Comparison of ENCODE assay signal across 10 cellular contexts in the genomic region with DNA sequence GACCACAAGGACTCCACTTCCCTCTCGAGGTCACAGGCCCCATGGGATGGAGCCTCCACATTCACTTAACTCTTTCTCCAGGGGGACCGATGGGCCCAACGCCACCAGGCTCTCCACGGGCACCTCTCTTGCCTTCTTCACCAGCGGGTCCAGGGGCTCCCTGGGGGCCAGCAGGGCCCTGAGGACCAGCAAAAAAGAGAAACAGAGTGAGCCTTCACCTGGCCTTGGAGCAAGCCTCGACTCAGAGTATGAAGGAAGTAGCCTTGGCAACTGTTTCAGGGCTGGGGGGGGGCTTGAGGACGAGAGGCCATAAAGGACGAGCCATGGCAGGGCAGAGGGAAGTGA. TPM values are rescaled to one million over a fixed set of nuclear protein-coding genes. Genes with fewer than 3 reads are reported as not detected.
"Had no signal": no experiment of that assay in that cellular context is flagged by ENCODE, and none has a peak within 500 bp of the region (broad histone marks: within the 10 kb centered on the region; RNA-seq: fewer than 3 reads in every experiment).

No MANE protein-coding gene starts in this region.

- H3K4me2 ChIP-seq: GM23338, KMS-11 had no signal

- H3K9ac ChIP-seq: KMS-11 had no signal

- H3K27ac ChIP-seq: HL-60, KMS-11 had no signal

- DNase-seq: H9, HCEC 1CT, KBM-7 had no signal

- H3K4me3 ChIP-seq: GM23338 had no signal

- FAIRE-seq: H1, H54, HepG2 had no signal

RNA-seq across cellular contexts. Expression of gene COL2A1, which starts 18.0 kb away (rescaled TPM):
- polyA plus RNA-seq: IgD-negative memory B cell had no signal
